Comparison of ENCODE assay signal across 13 cellular contexts in the genomic region with DNA sequence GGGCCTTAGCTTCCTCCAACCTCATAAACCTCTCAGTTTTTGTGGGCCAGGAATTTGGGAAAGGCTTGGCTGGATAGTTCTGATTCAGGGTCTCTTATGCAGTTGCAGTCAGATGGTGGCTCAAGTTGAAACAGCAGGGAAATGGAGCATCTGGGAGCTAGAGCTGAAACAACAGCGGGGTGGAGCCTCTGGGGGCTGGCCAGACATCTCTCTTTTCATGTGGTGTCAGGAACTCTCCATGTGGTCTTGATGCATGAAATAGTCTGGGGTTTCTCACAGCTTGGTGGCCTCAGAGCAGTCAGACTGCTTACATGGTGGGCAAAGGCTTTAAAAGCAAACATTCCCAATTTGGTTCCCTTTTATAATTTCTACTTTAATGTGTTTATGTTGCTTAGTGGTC. TPM values are rescaled to one million over a fixed set of nuclear protein-coding genes. Genes with fewer than 3 reads are reported as not detected.
DNase-seq lines count a peak whose midpoint lies in the region; ATAC-seq and TF ChIP-seq lines count a peak whose summit lies in the region.
"Had no signal": no experiment of that assay in that cellular context is flagged by ENCODE, and none has a peak within 500 bp of the region (broad histone marks: within the 10 kb centered on the region; RNA-seq: fewer than 3 reads in every experiment).

No MANE protein-coding gene starts in this region.

- H3K27me3 ChIP-seq in colonic mucosa: no peaks in the 10 kb centered on the region

- no peak overlapping the region for H3K4me3 ChIP-seq in colonic mucosa
- H3K4me3 ChIP-seq: psoas muscle had no signal

- TF ChIP-seq CTCF in colonic mucosa (IDR thresholded peaks at IDR 0.05): no peak

- no peaks in the 10 kb centered on the region for H3K9me3 ChIP-seq in colonic mucosa

- DNase-seq in DMS 273 treated with DMSO at 0.1 percent for 48 hours (lab: John Stamatoyannopoulos, UW): peak; percentile 48
- peak; percentile 76 for DNase-seq in astrocyte of the hippocampus (ENCODE audit: low read depth, low spot score)
- peak; percentile 35 for DNase-seq in left kidney (ENCODE audit: low read depth, low spot score)
- no peak for DNase-seq in DMS153 (lab: John Stamatoyannopoulos, UW)
- no peak for DNase-seq in posterior cingulate gyrus
- DNase-seq in colonic mucosa: no peak
- DNase-seq: activated gamma-delta T cell, kidney glomerular epithelial cell, psoas muscle, SK-N-SH had no signal

- intact Hi-C loops in posterior cingulate gyrus (cut with DNase I) (no loop called here), colonic mucosa (cut with DNase I) (no loop called here)

- no peak overlapping the region for H3K9ac ChIP-seq in colonic mucosa (ENCODE audit: low read depth in 2 of 2, low read length in 2 of 2)
- H3K9ac ChIP-seq: SK-N-SH had no signal

- no peaks in the 10 kb centered on the region for H3K36me3 ChIP-seq in colonic mucosa

- ATAC-seq in HG02610 (IDR thresholded peaks at IDR 0.05; ENCODE audit: unreplicated experiment): peak; percentile 63
- no peak for ATAC-seq in HG02884 (IDR thresholded peaks at IDR 0.05; ENCODE audit: unreplicated experiment)
- ATAC-seq: psoas muscle had no signal

- H3K27ac ChIP-seq in colonic mucosa: no peak overlapping the region
- H3K27ac ChIP-seq: C4-2B, psoas muscle had no signal

- H3K4me1 ChIP-seq in colonic mucosa: no peaks in the 10 kb centered on the region
- H3K4me1 ChIP-seq: psoas muscle had no signal

RNA-seq across cellular contexts. Expression of a gene that starts 13.5 kb away (rescaled TPM):
- 10 to 100 TPM in 1 of 2 donors, 1 to 10 TPM in 1; 9.1 to 11.2 TPM for total RNA-seq in colonic mucosa

RNA-seq across cellular contexts. Expression of a gene that starts 29.4 kb away (rescaled TPM):
- 10 to 100 TPM; 30.0 to 31.6 TPM for total RNA-seq in colonic mucosa

RNA-seq across cellular contexts. Expression of a gene that starts 50.7 kb away (rescaled TPM):
- total RNA-seq in colonic mucosa: 100 to 1,000 TPM in 1 of 2 donors, 10 to 100 TPM in 1; 58.7 to 118 TPM

Comparison
In these comparisons a context has a peak if more than half of its experiments do, and no peak if none do; other contexts are left out.
1. DNase-seq: peak in DMS 273 treated with DMSO at 0.1 percent for 48 hours (single experiment), astrocyte of the hippocampus (single experiment) and left kidney (single experiment); none in DMS153 (single experiment), posterior cingulate gyrus (0 of 10) and colonic mucosa (single experiment).